Comparison of ENCODE assay signal across 8 cellular contexts in genomic region chr1:204520834-204521709, GRCh38. TPM values are rescaled to one million over a fixed set of nuclear protein-coding genes. Genes with fewer than 3 reads are reported as not detected.
DNase-seq lines count a peak whose midpoint lies in the region; ATAC-seq and TF ChIP-seq lines count a peak whose summit lies in the region.

No MANE protein-coding gene starts in this region.

- H3K27me3 ChIP-seq in fibroblast of lung (ENCODE audit: control insufficient read depth, insufficient read depth, low read length), result no peaks in the 10 kb centered on the region
- no peaks in the 10 kb centered on the region for H3K27me3 ChIP-seq in esophagus muscularis mucosa

- peak overlapping the region; percentile 64 for H3K4me3 Mint-ChIP-seq in activated CD4-positive, alpha-beta T cell treated with anti-CD3 and anti-CD28 coated beads, Interleukin-2, amount 10 ng/mL, durations not matched to agents 24 days and 14 days
- peak overlapping the region; percentile 40 for H3K4me3 Mint-ChIP-seq in stimulated activated naive CD8-positive, alpha-beta T cell treated with anti-CD3 and anti-CD28 coated beads, Interleukin-15, Interleukin-2, amounts not matched to agents 100 ng/mL and 50 ng/mL, for 24 hours

- peak overlapping the region; percentile 88 for H3K27ac Mint-ChIP-seq in activated CD4-positive, alpha-beta T cell treated with anti-CD3 and anti-CD28 coated beads, Interleukin-2, amount 10 ng/mL, durations not matched to agents 24 days and 14 days
- H3K27ac Mint-ChIP-seq in stimulated activated naive CD8-positive, alpha-beta T cell treated with anti-CD3 and anti-CD28 coated beads, Interleukin-15, Interleukin-2, amounts not matched to agents 100 ng/mL and 50 ng/mL, for 24 hours, result peak overlapping the region; percentile 75

- peaks cover 59% of the 10 kb centered on the region for H3K36me3 Mint-ChIP-seq in activated CD4-positive, alpha-beta T cell treated with anti-CD3 and anti-CD28 coated beads, Interleukin-2, amount 10 ng/mL, durations not matched to agents 24 days and 14 days (ENCODE audit: low read depth)
- peaks cover 68% of the 10 kb centered on the region for H3K36me3 Mint-ChIP-seq in stimulated activated naive CD8-positive, alpha-beta T cell treated with anti-CD3 and anti-CD28 coated beads, Interleukin-15, Interleukin-2, amounts not matched to agents 100 ng/mL and 50 ng/mL, for 24 hours (ENCODE audit: low read depth)

- TF ChIP-seq CTCF in GM10266 (IDR thresholded peaks at IDR 0.05; ENCODE audit: control insufficient read depth, insufficient read depth, low read depth, missing control alignments) (no peak), fibroblast of lung (conservative IDR thresholded peaks at IDR 0.05 in 1 of 2, IDR thresholded peaks at IDR 0.05 in 1 of 2; ENCODE audit: low read depth in 1 of 2, low read length in 2 of 2) (no peak), esophagus muscularis mucosa (IDR thresholded peaks at IDR 0.05) (no peak)

- H3K4me2 ChIP-seq in fibroblast of lung (ENCODE audit: extremely low read depth, insufficient read depth, low read length), result no peak overlapping the region

- H3K4me1 ChIP-seq in fibroblast of lung (ENCODE audit: control insufficient read depth, extremely low read depth, insufficient read depth, low read length), result peaks cover 2% of the 10 kb centered on the region
- peaks cover 24 to 47% (median 37%) of the 10 kb centered on the region in 4 donors for H3K4me1 ChIP-seq in esophagus muscularis mucosa

- peaks cover 2% of the 10 kb centered on the region for H4K20me1 ChIP-seq in fibroblast of lung (ENCODE audit: control insufficient read depth, extremely low read depth, insufficient read depth, low read length)

- intact Hi-C loops in activated CD4-positive, alpha-beta T cell treated with anti-CD3 and anti-CD28 coated beads, Interleukin-2, amount 10 ng/mL, durations not matched to agents 24 days and 14 days (cut with micrococcal nuclease), result loop anchor here (1.0 to 5.0 kb wide), 2 partner anchors 23 to 41 kb away; no protein-coding TSS in a partner anchor
- intact Hi-C loops in esophagus muscularis mucosa (cut with DNase I), result no loop called here

- 68% methylated on average over 5 of the region's 5 CpGs for WGBS in esophagus muscularis mucosa

- no peak overlapping the region for H2AFZ ChIP-seq in fibroblast of lung (ENCODE audit: low read length)

- H3K9me3 ChIP-seq in fibroblast of lung (ENCODE audit: control insufficient read depth, insufficient read depth, low read depth, low read length) (no peaks in the 10 kb centered on the region), esophagus muscularis mucosa (no peaks in the 10 kb centered on the region)

- no peaks in the 10 kb centered on the region for H3K27me3 Mint-ChIP-seq in activated CD4-positive, alpha-beta T cell treated with anti-CD3 and anti-CD28 coated beads, Interleukin-2, amount 10 ng/mL, durations not matched to agents 24 days and 14 days
- H3K27me3 Mint-ChIP-seq in stimulated activated naive CD8-positive, alpha-beta T cell treated with anti-CD3 and anti-CD28 coated beads, Interleukin-15, Interleukin-2, amounts not matched to agents 100 ng/mL and 50 ng/mL, for 24 hours, result no peaks in the 10 kb centered on the region

- H3K9me3 Mint-ChIP-seq in activated CD4-positive, alpha-beta T cell treated with anti-CD3 and anti-CD28 coated beads, Interleukin-2, amount 10 ng/mL, durations not matched to agents 24 days and 14 days, result peaks cover 5% of the 10 kb centered on the region
- H3K9me3 Mint-ChIP-seq in stimulated activated naive CD8-positive, alpha-beta T cell treated with anti-CD3 and anti-CD28 coated beads, Interleukin-15, Interleukin-2, amounts not matched to agents 100 ng/mL and 50 ng/mL, for 24 hours, result peaks cover 11% of the 10 kb centered on the region

- H3K36me3 ChIP-seq in fibroblast of lung (ENCODE audit: control insufficient read depth, insufficient read depth, low read length), result peaks cover 4% of the 10 kb centered on the region
- H3K36me3 ChIP-seq in esophagus muscularis mucosa, result peaks cover 5 to 24% (median 13%) of the 10 kb centered on the region in 4 donors

- no peak for TF ChIP-seq POLR2A in esophagus muscularis mucosa (IDR thresholded peaks at IDR 0.05; ENCODE audit: low read depth)

- H3K4me3 ChIP-seq in fibroblast of lung (replicated peaks in 1 of 4; ENCODE audit: control extremely low read depth in 1 of 4, insufficient read depth in 1 of 4, low read depth in 3 of 4, low read length in 4 of 4), result no peak overlapping the region
- no peak overlapping the region for H3K4me3 ChIP-seq in esophagus muscularis mucosa

- H3K79me2 ChIP-seq in fibroblast of lung (ENCODE audit: control insufficient read depth, insufficient read depth, low read length), result peaks cover 71% of the 10 kb centered on the region

- peaks cover 48% of the 10 kb centered on the region for H3K4me1 Mint-ChIP-seq in activated CD4-positive, alpha-beta T cell treated with anti-CD3 and anti-CD28 coated beads, Interleukin-2, amount 10 ng/mL, durations not matched to agents 24 days and 14 days
- peaks cover 85% of the 10 kb centered on the region for H3K4me1 Mint-ChIP-seq in stimulated activated naive CD8-positive, alpha-beta T cell treated with anti-CD3 and anti-CD28 coated beads, Interleukin-15, Interleukin-2, amounts not matched to agents 100 ng/mL and 50 ng/mL, for 24 hours (ENCODE audit: low read depth)

- no peak for TF ChIP-seq EP300 in esophagus muscularis mucosa (IDR thresholded peaks at IDR 0.05)

- peak; percentile 63 for ATAC-seq in GM21723 (IDR thresholded peaks at IDR 0.05; ENCODE audit: unreplicated experiment)

- no peak overlapping the region for H3K9ac ChIP-seq in fibroblast of lung (ENCODE audit: insufficient read depth, low read length)

- DNase-seq in GM10266 (ENCODE audit: extremely low spot score) (peak; percentile 35), LHCN-M2 (ENCODE audit: low read depth) (peak; percentile 98), fibroblast of lung (ENCODE audit: low read depth in 2 of 2) (peak; percentile 49 to 84), esophagus muscularis mucosa (ENCODE audit: extremely low spot score) (no peak), SHP77 treated with DMSO at 0.1 percent for 48 hours (lab: John Stamatoyannopoulos, UW) (no peak)
- peak; percentile 90 for DNase-seq in activated CD4-positive, alpha-beta T cell treated with anti-CD3 and anti-CD28 coated beads, Interleukin-2, amount 10 ng/mL, durations not matched to agents 24 days and 14 days

- H3K27ac ChIP-seq in fibroblast of lung (ENCODE audit: insufficient read depth, low read length), result no peak overlapping the region
- no peak overlapping the region for H3K27ac ChIP-seq in esophagus muscularis mucosa (replicated peaks in 1 of 4)

RNA-seq across cellular contexts. Expression of gene MDM4, which starts 4.9 kb away (rescaled TPM):
- total RNA-seq in LHCN-M2 (2014; rRNA removed) (10.5 and 14.5 TPM in 2 replicates), fibroblast of lung (29.5 and 41.0 TPM in 2 replicates), esophagus muscularis mucosa (10 to 100 TPM; 21.6 to 51.1 (median 28.5) TPM)
- 4.0 TPM for polyA plus RNA-seq in LHCN-M2 (2012)
- 81.5 and 85.5 TPM in 2 replicates for total RNA-seq in activated CD4-positive, alpha-beta T cell treated with anti-CD3 and anti-CD28 coated beads, Interleukin-2, amount 10 ng/mL, durations not matched to agents 24 days and 14 days
- polyA plus RNA-seq in fibroblast of lung, result 14.2 and 23.6 TPM in 2 replicates
- 5.3 and 5.7 TPM in 2 replicates for polyA plus RNA-seq in fibroblast of lung (2012)
- 13.2 and 14.6 TPM in 2 replicates for polyA minus RNA-seq in fibroblast of lung (ENCODE audit: low replicate concordance)

RNA-seq across cellular contexts. Expression of gene PIK3C2B, which starts 26.5 kb away (rescaled TPM):
- 0.29 TPM in 1 of 2 replicates, not detected in the other for total RNA-seq in LHCN-M2 (2014; rRNA removed)
- polyA plus RNA-seq in LHCN-M2 (2012), result 0.27 TPM
- total RNA-seq in activated CD4-positive, alpha-beta T cell treated with anti-CD3 and anti-CD28 coated beads, Interleukin-2, amount 10 ng/mL, durations not matched to agents 24 days and 14 days, result 22.7 and 23.6 TPM in 2 replicates
- total RNA-seq in fibroblast of lung, result 1.0 and 2.5 TPM in 2 replicates
- polyA plus RNA-seq in fibroblast of lung, result 1.4 and 2.4 TPM in 2 replicates
- polyA plus RNA-seq in fibroblast of lung (2012), result 0.63 and 1.5 TPM in 2 replicates
- polyA minus RNA-seq in fibroblast of lung (ENCODE audit: low replicate concordance), result 5.3 and 10.8 TPM in 2 replicates
- 10 to 100 TPM; 10.8 to 15.8 (median 13.6) TPM for total RNA-seq in esophagus muscularis mucosa

Comparison
In these comparisons a context has a peak if more than half of its experiments do, and no peak if none do; other contexts are left out.
1. DNase-seq: peak in GM10266 (single experiment), LHCN-M2 (single experiment), activated CD4-positive, alpha-beta T cell treated with anti-CD3 and anti-CD28 coated beads, Interleukin-2, amount 10 ng/mL, durations not matched to agents 24 days and 14 days (single experiment) and fibroblast of lung (2 of 2); none in esophagus muscularis mucosa (single experiment) and SHP77 treated with DMSO at 0.1 percent for 48 hours (single experiment).